ENCODE assay signal across 1 cellular context in the genomic region with DNA sequence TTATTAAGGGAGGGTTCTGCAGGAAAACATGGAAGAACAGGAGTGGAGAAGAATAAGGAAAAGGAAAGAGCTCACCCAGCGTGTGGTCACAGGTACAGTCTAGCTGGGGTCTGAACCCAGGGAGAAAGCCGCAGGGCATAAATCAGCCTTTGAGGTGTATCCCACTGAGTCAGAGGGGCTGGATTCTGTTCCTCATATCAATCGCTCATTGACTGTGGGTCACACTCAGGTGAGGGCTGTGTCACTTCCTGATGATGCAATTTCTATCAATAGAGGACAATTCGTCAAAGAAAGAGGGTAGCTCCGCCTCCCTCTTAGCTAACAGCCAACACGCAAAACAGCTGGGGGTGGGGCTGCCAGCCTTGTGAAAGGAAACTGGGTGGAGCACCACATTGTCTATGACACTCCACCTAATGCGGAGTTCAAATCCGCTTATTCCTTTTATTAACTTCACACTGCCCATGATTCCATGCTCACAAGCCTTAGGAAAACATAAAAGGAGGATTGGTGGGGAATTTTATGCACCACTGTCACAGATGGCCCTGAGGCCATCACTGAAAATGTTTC.
TF ChIP-seq lines count a peak whose summit lies in the region.

No MANE protein-coding gene starts in this region.

TF ChIP-seq in K562, 482 proteins besides CTCF, POLR2A, EP300 and RAD21 (continued from another document and continues in another):
- TF ChIP-seq ZBTB8A (IDR thresholded peaks at IDR 0.05; ENCODE audit: partially characterized antibody) (no peak), BMI1 (IDR thresholded peaks at IDR 0.05; ENCODE audit: low read length) (no peak), SMC3 (conservative IDR thresholded peaks at IDR 0.05; ENCODE audit: insufficient read depth, low read depth, low read length) (no peak), CSDE1 (IDR thresholded peaks at IDR 0.05) (no peak), SAFB2 (IDR thresholded peaks at IDR 0.05; ENCODE audit: borderline replicate concordance, low read depth, low read length, severe bottlenecking) (no peak), HIVEP1 (CRISPR knock-in tag; IDR thresholded peaks at IDR 0.05) (no peak), PREB (CRISPR knock-in tag; IDR thresholded peaks at IDR 0.05) (no peak), ZNF232 (CRISPR knock-in tag; IDR thresholded peaks at IDR 0.05) (no peak), ZNF696 (CRISPR knock-in tag; conservative IDR thresholded peaks at IDR 0.05) (no peak), CTBP1 (IDR thresholded peaks at IDR 0.05; ENCODE audit: borderline replicate concordance) (peak; percentile 79), TSHZ1 (CRISPR knock-in tag; IDR thresholded peaks at IDR 0.05) (no peak), CHCHD3 (CRISPR knock-in tag; IDR thresholded peaks at IDR 0.05) (no peak), HNRNPL (IDR thresholded peaks at IDR 0.05; ENCODE audit: low read depth, low read length) (no peak), SPI1 (IDR thresholded peaks at IDR 0.05; ENCODE audit: borderline replicate concordance, low read depth, low read length) (no peak), MYBL2 (IDR thresholded peaks at IDR 0.05; ENCODE audit: low read depth) (no peak), MYBL2 (CRISPR knock-in tag; IDR thresholded peaks at IDR 0.05; ENCODE audit: borderline replicate concordance) (no peak), CBFA2T2 (conservative IDR thresholded peaks at IDR 0.05) (no peak), RCOR1 (IDR thresholded peaks at IDR 0.05; ENCODE audit: borderline replicate concordance in 1 of 2, low read depth in 2 of 2, low read length in 2 of 2) (peak in 1 of 2 experiments; percentile 15; a peak in 1 of 4 replicates), LARP7 (IDR thresholded peaks at IDR 0.05) (no peak), PYGO2 (tag; IDR thresholded peaks at IDR 0.05) (no peak), CREBBP (IDR thresholded peaks at IDR 0.05; ENCODE audit: low read depth, low read length) (no peak), TFAM (CRISPR knock-in tag; conservative IDR thresholded peaks at IDR 0.05) (no peak), GATAD2B (IDR thresholded peaks at IDR 0.05; ENCODE audit: borderline replicate concordance) (no peak), SIN3B (IDR thresholded peaks at IDR 0.05; ENCODE audit: low read depth) (no peak), ATF4 (CRISPR knock-in tag; IDR thresholded peaks at IDR 0.05) (peak; percentile 97), HNRNPH1 (optimal IDR thresholded peaks at IDR 0.05; ENCODE audit: low read depth, low read length) (no peak), DDX20 (tag; IDR thresholded peaks at IDR 0.05; ENCODE audit: low read depth) (no peak), CHD1 (IDR thresholded peaks at IDR 0.05; ENCODE audit: low read length) (no peak), SMARCA5 (IDR thresholded peaks at IDR 0.05) (no peak), FOXJ2 (tag; IDR thresholded peaks at IDR 0.05) (no peak), NR4A1 (CRISPR knock-in tag; IDR thresholded peaks at IDR 0.05) (no peak), NR4A1 (tag; IDR thresholded peaks at IDR 0.05) (no peak), RBBP5 (IDR thresholded peaks at IDR 0.05; ENCODE audit: borderline replicate concordance, insufficient read depth, low read length, poor library complexity, severe bottlenecking) (no peak), RREB1 (CRISPR knock-in tag; IDR thresholded peaks at IDR 0.05) (0 out of 2 replicates have a peak, but pooled peaks have one; percentile 8), ZNF175 (CRISPR knock-in tag; IDR thresholded peaks at IDR 0.05; ENCODE audit: low read depth) (no peak; the same call in 1 of the 2 replicates), TEAD2 (tag; IDR thresholded peaks at IDR 0.05) (no peak), SRSF7 (optimal IDR thresholded peaks at IDR 0.05; ENCODE audit: low read depth, low read length) (no peak), YBX1 (IDR thresholded peaks at IDR 0.05) (no peak), ELF1 (tag; IDR thresholded peaks at IDR 0.05) (peak; percentile 59), TAF7 (tag; IDR thresholded peaks at IDR 0.05) (no peak), CCNT2 (IDR thresholded peaks at IDR 0.05; ENCODE audit: borderline replicate concordance, extremely low read depth, insufficient read length, low read depth, low read length) (no peak), ZBTB1 (CRISPR knock-in tag; IDR thresholded peaks at IDR 0.05; ENCODE audit: borderline replicate concordance, low read depth) (no peak), SAFB (IDR thresholded peaks at IDR 0.05; ENCODE audit: borderline replicate concordance, low read depth, low read length) (no peak), HNRNPUL1 (IDR thresholded peaks at IDR 0.05; ENCODE audit: low read length) (no peak), TGIF2 (CRISPR knock-in tag; IDR thresholded peaks at IDR 0.05) (no peak), TAF9B (IDR thresholded peaks at IDR 0.05; ENCODE audit: partially characterized antibody) (no peak), XRCC3 (IDR thresholded peaks at IDR 0.05) (no peak), ADNP (tag; IDR thresholded peaks at IDR 0.05) (no peak), ZFPM2 (CRISPR knock-in tag; IDR thresholded peaks at IDR 0.05) (no peak), ZNF384 (IDR thresholded peaks at IDR 0.05; ENCODE audit: low read depth, low read length) (no peak), ZFP1 (CRISPR knock-in tag; IDR thresholded peaks at IDR 0.05) (no peak), HDAC8 (tag; IDR thresholded peaks at IDR 0.05) (no peak), NFYB (IDR thresholded peaks at IDR 0.05; ENCODE audit: extremely low read depth, insufficient read length) (no peak), RBM39 (optimal IDR thresholded peaks at IDR 0.05; ENCODE audit: low read depth, low read length) (no peak), RB1 (IDR thresholded peaks at IDR 0.05; ENCODE audit: low read depth) (no peak), OTX1 (CRISPR knock-in tag; IDR thresholded peaks at IDR 0.05) (0 out of 2 replicates have a peak, but pooled peaks have one; percentile 24), PHF8 (IDR thresholded peaks at IDR 0.05; ENCODE audit: borderline replicate concordance, low read length) (0 out of 2 replicates have a peak, but pooled peaks have one; percentile 11), ZC3H4 (CRISPR knock-in tag; IDR thresholded peaks at IDR 0.05; ENCODE audit: borderline replicate concordance) (no peak)
- TF ChIP-seq, protein P1, sequence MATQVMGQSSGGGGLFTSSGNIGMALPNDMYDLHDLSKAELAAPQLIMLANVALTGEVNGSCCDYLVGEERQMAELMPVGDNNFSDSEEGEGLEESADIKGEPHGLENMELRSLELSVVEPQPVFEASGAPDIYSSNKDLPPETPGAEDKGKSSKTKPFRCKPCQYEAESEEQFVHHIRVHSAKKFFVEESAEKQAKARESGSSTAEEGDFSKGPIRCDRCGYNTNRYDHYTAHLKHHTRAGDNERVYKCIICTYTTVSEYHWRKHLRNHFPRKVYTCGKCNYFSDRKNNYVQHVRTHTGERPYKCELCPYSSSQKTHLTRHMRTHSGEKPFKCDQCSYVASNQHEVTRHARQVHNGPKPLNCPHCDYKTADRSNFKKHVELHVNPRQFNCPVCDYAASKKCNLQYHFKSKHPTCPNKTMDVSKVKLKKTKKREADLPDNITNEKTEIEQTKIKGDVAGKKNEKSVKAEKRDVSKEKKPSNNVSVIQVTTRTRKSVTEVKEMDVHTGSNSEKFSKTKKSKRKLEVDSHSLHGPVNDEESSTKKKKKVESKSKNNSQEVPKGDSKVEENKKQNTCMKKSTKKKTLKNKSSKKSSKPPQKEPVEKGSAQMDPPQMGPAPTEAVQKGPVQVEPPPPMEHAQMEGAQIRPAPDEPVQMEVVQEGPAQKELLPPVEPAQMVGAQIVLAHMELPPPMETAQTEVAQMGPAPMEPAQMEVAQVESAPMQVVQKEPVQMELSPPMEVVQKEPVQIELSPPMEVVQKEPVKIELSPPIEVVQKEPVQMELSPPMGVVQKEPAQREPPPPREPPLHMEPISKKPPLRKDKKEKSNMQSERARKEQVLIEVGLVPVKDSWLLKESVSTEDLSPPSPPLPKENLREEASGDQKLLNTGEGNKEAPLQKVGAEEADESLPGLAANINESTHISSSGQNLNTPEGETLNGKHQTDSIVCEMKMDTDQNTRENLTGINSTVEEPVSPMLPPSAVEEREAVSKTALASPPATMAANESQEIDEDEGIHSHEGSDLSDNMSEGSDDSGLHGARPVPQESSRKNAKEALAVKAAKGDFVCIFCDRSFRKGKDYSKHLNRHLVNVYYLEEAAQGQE (CRISPR knock-in tag; IDR thresholded peaks at IDR 0.05; ENCODE audit: low read depth) = no peak
